In the genomic region with DNA sequence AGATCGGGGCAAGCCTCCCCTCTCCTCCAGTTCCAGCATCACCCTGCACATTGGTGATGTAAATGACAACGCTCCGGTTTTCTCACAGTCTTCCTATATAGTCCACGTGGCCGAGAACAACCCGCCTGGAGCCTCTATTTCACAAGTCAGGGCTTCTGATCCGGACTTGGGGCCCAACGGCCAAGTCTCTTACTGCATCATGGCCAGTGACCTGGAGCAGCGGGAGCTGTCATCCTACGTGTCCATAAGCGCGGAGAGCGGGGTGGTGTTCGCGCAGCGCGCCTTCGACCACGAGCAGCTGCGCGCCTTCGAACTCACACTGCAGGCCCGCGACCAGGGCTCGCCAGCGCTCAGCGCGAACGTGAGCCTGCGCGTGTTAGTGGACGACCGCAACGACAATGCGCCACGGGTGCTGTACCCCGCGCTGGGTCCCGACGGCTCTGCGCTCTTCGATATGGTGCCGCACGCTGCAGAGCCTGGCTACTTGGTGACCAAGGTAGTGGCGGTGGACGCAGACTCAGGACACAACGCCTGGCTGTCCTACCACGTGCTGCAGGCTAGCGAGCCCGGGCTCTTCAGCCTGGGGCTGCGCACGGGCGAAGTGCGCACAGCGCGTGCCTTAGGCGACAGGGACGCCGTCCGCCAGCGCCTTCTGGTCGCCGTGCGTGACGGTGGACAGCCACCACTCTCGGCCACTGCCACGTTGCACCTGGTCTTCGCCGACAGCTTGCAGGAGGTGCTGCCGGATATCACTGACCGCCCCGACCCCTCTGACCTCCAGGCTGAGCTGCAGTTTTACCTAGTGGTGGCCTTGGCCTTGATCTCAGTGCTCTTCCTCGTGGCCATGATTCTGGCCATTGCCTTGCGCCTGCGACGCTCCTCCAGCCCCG, we compare ENCODE assay signal across 21 cellular contexts. TPM values are rescaled to one million over a fixed set of nuclear protein-coding genes. Genes with fewer than 3 reads are reported as not detected.
"Had no signal": no experiment of that assay in that cellular context is flagged by ENCODE, and none has a peak within 500 bp of the region (broad histone marks: within the 10 kb centered on the region; RNA-seq: fewer than 3 reads in every experiment).

No MANE protein-coding gene starts in this region.

- H3K4me3 ChIP-seq: dorsolateral prefrontal cortex, gastroesophageal sphincter, SJSA1, tibial nerve had no signal

- H3K27me3 Mint-ChIP-seq: progenitor cell of endocrine pancreas had no signal

- H3K36me3 ChIP-seq: SJSA1 had no signal

- H3K4me1 Mint-ChIP-seq: activated CD4-positive, alpha-beta T cell treated with anti-CD3 and anti-CD28 coated beads, Interleukin-2, amount 10 ng/mL, durations not matched to agents 24 days and 14 days; activated naive CD8-positive, alpha-beta T cell treated with anti-CD3 and anti-CD28 coated beads, Interleukin-2, amount 50 U/mL, for 24 hours had no signal

- ATAC-seq: activated CD8-positive, alpha-beta T cell treated with anti-CD3 and anti-CD28 coated beads, Interleukin-2, amount 10 ng/mL, durations not matched to agents 7 days and 5 days; activated naive CD8-positive, alpha-beta T cell treated with anti-CD3 and anti-CD28 coated beads, Interleukin-2, amount 50 U/mL, for 24 hours; gastroesophageal sphincter; left lobe of liver; naive thymus-derived CD4-positive, alpha-beta T cell; right cardiac atrium had no signal

- DNase-seq: activated CD4-positive, alpha-beta T cell treated with anti-CD3 and anti-CD28 coated beads, Interleukin-2, amount 10 ng/mL, durations not matched to agents 24 days and 14 days; activated CD4-positive, CD25-positive, alpha-beta regulatory T cell; activated CD8-positive, alpha-beta T cell treated with anti-CD3 and anti-CD28 coated beads, Interleukin-2, amount 10 ng/mL, durations not matched to agents 7 days and 5 days; activated gamma-delta T cell treated with Interleukin-2 at 50 U/mL for 16 hours; activated naive CD8-positive, alpha-beta T cell treated with anti-CD3 and anti-CD28 coated beads, Interleukin-2, amount 50 U/mL, for 24 hours; dorsolateral prefrontal cortex; islet precursor cell; mammary epithelial cell; naive thymus-derived CD4-positive, alpha-beta T cell; nucleus accumbens; small intestine; stimulated activated CD4-positive, alpha-beta T cell treated with anti-CD3 and anti-CD28 coated beads, Interleukin-4, amount 100 ng/mL, for 4 hours had no signal

- H3K27ac ChIP-seq: ascending aorta, dorsolateral prefrontal cortex, gastroesophageal sphincter, SJSA1, tibial nerve had no signal

- H3K27ac Mint-ChIP-seq: activated CD4-positive, alpha-beta T cell treated with anti-CD3 and anti-CD28 coated beads, Interleukin-2, amount 10 ng/mL, durations not matched to agents 24 days and 14 days; activated CD8-positive, alpha-beta T cell treated with anti-CD3 and anti-CD28 coated beads, Interleukin-2, amount 10 ng/mL, durations not matched to agents 7 days and 5 days; activated naive CD8-positive, alpha-beta T cell treated with anti-CD3 and anti-CD28 coated beads, Interleukin-2, amount 50 U/mL, for 24 hours; stimulated activated naive CD8-positive, alpha-beta T cell treated with anti-CD3 and anti-CD28 coated beads, Interleukin-15, Interleukin-2, amounts not matched to agents 100 ng/mL and 50 ng/mL, for 24 hours; T-helper 2 cell treated with Interferon-gamma antibody and Interleukin-4, amounts not matched to agents 5 μg/mL and 100 μg/mL, for 36 hours had no signal

- H3K4me1 ChIP-seq: ascending aorta, gastroesophageal sphincter, SJSA1, tibial nerve had no signal

- H3K4me3 Mint-ChIP-seq: activated naive CD8-positive, alpha-beta T cell treated with anti-CD3 and anti-CD28 coated beads, Interleukin-2, amount 50 U/mL, for 24 hours; stimulated activated naive CD8-positive, alpha-beta T cell treated with anti-CD3 and anti-CD28 coated beads, Interleukin-15, Interleukin-2, amounts not matched to agents 100 ng/mL and 50 ng/mL, for 24 hours; T-helper 2 cell treated with Interferon-gamma antibody and Interleukin-4, amounts not matched to agents 5 μg/mL and 100 μg/mL, for 36 hours had no signal

- H3K27me3 ChIP-seq: ascending aorta, dorsolateral prefrontal cortex, gastroesophageal sphincter, SJSA1, tibial nerve had no signal

RNA-seq across cellular contexts. Expression of gene PCDHGB4, which starts 1.9 kb away (rescaled TPM):
- total RNA-seq: activated CD8-positive, alpha-beta T cell treated with anti-CD3 and anti-CD28 coated beads, Interleukin-2, amount 10 ng/mL, durations not matched to agents 7 days and 5 days had no signal
- polyA plus RNA-seq: naive thymus-derived CD4-positive, alpha-beta T cell had no signal

RNA-seq across cellular contexts. Expression of gene PCDHGA8, which starts 3.0 kb away (rescaled TPM):
- total RNA-seq: activated CD8-positive, alpha-beta T cell treated with anti-CD3 and anti-CD28 coated beads, Interleukin-2, amount 10 ng/mL, durations not matched to agents 7 days and 5 days had no signal
- polyA plus RNA-seq: naive thymus-derived CD4-positive, alpha-beta T cell had no signal

RNA-seq across cellular contexts. Expression of gene PCDHGA7, which starts 6.9 kb away (rescaled TPM):
- total RNA-seq: activated CD8-positive, alpha-beta T cell treated with anti-CD3 and anti-CD28 coated beads, Interleukin-2, amount 10 ng/mL, durations not matched to agents 7 days and 5 days had no signal
- polyA plus RNA-seq: naive thymus-derived CD4-positive, alpha-beta T cell had no signal

RNA-seq across cellular contexts. Expression of gene PCDHGA9, which starts 13.2 kb away (rescaled TPM):
- polyA plus RNA-seq: naive thymus-derived CD4-positive, alpha-beta T cell had no signal
